ENCODE assay signal across 1 cellular context in genomic region chr2:190431907-190432306, GRCh38.
TF ChIP-seq lines count a peak whose summit lies in the region.

No MANE protein-coding gene starts in this region.

TF ChIP-seq in GM12878, 131 proteins besides CTCF, POLR2A, EP300 and RAD21 (continued from another document):
- no peak for TF ChIP-seq POLR2AphosphoS2 (IDR thresholded peaks at IDR 0.05; ENCODE audit: low read depth, low read length)
- TF ChIP-seq JUNB (IDR thresholded peaks at IDR 0.05): no peak
- TF ChIP-seq ATF7 (IDR thresholded peaks at IDR 0.05; ENCODE audit: low read depth): no peak
- no peak for TF ChIP-seq SMAD1 (IDR thresholded peaks at IDR 0.05; ENCODE audit: low read depth, partially characterized antibody)
- TF ChIP-seq FOS (IDR thresholded peaks at IDR 0.05; ENCODE audit: borderline replicate concordance, extremely low read depth, insufficient read length): no peak
- TF ChIP-seq WRNIP1 (IDR thresholded peaks at IDR 0.05; ENCODE audit: borderline replicate concordance, low read depth, low read length): no peak
- no peak for TF ChIP-seq PAX5 (IDR thresholded peaks at IDR 0.05; ENCODE audit: borderline replicate concordance, low read depth, low read length)
- no peak for TF ChIP-seq CBFB (IDR thresholded peaks at IDR 0.05; ENCODE audit: low read depth)
- TF ChIP-seq SMC3 (IDR thresholded peaks at IDR 0.05; ENCODE audit: borderline replicate concordance, low read length): no peak
